Comparison of ENCODE assay signal across 9 cellular contexts in genomic region chr17:15969463-15969862, GRCh38.
"Had no signal": no experiment of that assay in that cellular context is flagged by ENCODE, and none has a peak within 500 bp of the region (broad histone marks: within the 10 kb centered on the region; RNA-seq: fewer than 3 reads in every experiment).

No MANE protein-coding gene starts in this region.

- H3K27ac Mint-ChIP-seq: HFFc6, IgD-negative memory B cell had no signal

- H2AFZ ChIP-seq: GM23248 had no signal

- H3K4me3 Mint-ChIP-seq: HFFc6, IgD-negative memory B cell had no signal

- H3K27ac ChIP-seq: GM23248, HL-60 had no signal

- H3K9ac ChIP-seq: GM23248 had no signal

- ATAC-seq: HepG2 had no signal

- H3K4me3 ChIP-seq: GM23248 had no signal

- DNase-seq: GM23248, GOT3, H9, HCEC 1CT, HFFc6, KBM-7 had no signal

- H3K9me3 Mint-ChIP-seq: H9, HFFc6, IgD-negative memory B cell had no signal
